8 cellular contexts compared by ENCODE assay signal in the genomic region with DNA sequence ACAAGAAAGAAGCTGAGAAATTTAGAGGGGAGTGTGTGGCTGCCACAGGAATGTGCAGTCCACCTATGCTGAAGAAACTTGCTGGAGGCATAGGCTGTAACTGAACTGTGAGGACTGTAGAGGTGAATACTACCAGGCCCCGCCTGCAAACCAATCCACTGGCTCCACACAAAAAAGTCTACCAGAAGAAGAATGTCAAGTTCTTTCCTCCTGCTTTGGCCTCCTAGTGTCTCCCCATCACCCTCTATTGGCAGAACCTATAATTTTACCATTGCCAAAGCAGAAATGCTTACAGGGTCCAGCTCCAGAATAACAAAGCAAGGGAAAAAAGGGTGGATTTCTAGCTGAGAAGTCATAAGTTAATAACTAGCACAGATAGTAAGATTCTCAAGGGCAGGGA. TPM values are rescaled to one million over a fixed set of nuclear protein-coding genes. Genes with fewer than 3 reads are reported as not detected.
A peak's percentile ranks its signal among the peaks of the same experiment; 100 is the strongest.
DNase-seq lines count a peak whose midpoint lies in the region; ATAC-seq and TF ChIP-seq lines count a peak whose summit lies in the region.

No MANE protein-coding gene starts in this region.

- H3K27ac ChIP-seq in C4-2B: no peak overlapping the region

- TF ChIP-seq CTCF in C4-2B (conservative IDR thresholded peaks at IDR 0.05) (peak; percentile 26), choroid plexus epithelial cell (conservative IDR thresholded peaks at IDR 0.05; ENCODE audit: low read depth, low read length) (peak; percentile 56)

- in situ Hi-C loops in KBM-7 (cut with MboI; ENCODE audit: low pct_unique_long_range_greater_than_20kb, low sequenced_read_pairs) (no loop called here), G401 (cut with HindIII; ENCODE audit: low sequenced_read_pairs) (no loop called here)

- H3K4me3 ChIP-seq in choroid plexus epithelial cell (ENCODE audit: low read depth, low read length): no peak overlapping the region

- peak; percentile 75 for ATAC-seq in GM19043 (IDR thresholded peaks at IDR 0.05; ENCODE audit: low read depth, unreplicated experiment)
- ATAC-seq in GM18519 (IDR thresholded peaks at IDR 0.05; ENCODE audit: low FRiP score, unreplicated experiment): no peak
- ATAC-seq in HG02623 (IDR thresholded peaks at IDR 0.05; ENCODE audit: unreplicated experiment): no peak

- DNase-seq in KBM-7 (peak; percentile 55), choroid plexus epithelial cell (ENCODE audit: low read depth) (peak; percentile 56), G401 (ENCODE audit: low spot score) (no peak), T-helper 9 cell (no peak)

RNA-seq across cellular contexts. Expression of a gene that starts 5.9 kb away (rescaled TPM):
- total RNA-seq in G401 (2014; rRNA removed; shearing (Covaris generic)): 213 and 260 TPM in 2 replicates

RNA-seq across cellular contexts. Expression of a gene that starts 19.4 kb away (rescaled TPM):
- 27.0 and 31.0 TPM in 2 replicates for total RNA-seq in G401 (2014; rRNA removed; shearing (Covaris generic))

Comparison
In these comparisons a context has a peak if more than half of its experiments do, and no peak if none do; other contexts are left out.
1. DNase-seq: peak in KBM-7 (single experiment) and choroid plexus epithelial cell (single experiment); none in G401 (single experiment) and T-helper 9 cell (single experiment).